ENCODE assay signal across 1 cellular context in the genomic region with DNA sequence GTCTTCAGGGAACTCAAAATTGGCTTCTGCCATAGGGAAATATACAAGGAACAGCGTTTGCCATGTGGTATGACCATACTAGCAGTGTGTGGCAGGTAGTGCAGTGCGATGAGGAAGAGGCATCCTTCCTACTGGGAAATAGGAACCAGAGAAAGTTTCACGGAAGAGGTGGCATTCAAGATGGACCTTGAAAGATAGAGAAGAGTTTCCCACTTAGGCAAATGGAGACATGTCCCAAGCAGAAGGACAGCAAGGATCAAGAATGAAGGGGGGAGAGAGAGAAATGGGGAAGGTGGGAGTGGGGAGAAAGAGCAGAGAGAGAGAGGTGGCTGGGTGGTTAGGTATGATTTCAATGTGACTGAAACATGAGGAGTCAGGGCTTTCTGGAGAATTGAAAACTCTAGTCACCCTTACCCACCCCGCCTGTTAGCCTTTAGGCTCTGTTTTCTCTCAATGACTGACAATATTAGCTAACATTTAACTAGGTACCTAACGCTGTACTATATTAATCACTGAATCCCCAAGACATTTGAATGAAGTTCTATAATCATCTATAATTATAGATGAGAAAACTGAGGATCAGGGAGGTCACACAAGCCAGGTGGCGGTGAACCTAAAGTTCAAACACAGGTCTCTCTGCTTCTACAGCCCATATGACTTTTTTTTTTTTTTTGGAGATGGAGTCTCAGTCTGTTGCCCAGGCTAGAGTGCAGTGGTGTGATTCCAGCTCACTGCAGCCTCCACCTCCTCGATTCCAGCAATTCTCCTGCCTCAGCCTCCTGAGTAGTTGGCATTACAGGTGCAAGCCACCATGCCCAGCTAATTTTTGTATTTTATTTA.
TF ChIP-seq lines count a peak whose summit lies in the region.

No MANE protein-coding gene starts in this region.

TF ChIP-seq in GM12878, 131 proteins besides CTCF, POLR2A, EP300 and RAD21:
- TF ChIP-seq, protein P1, sequence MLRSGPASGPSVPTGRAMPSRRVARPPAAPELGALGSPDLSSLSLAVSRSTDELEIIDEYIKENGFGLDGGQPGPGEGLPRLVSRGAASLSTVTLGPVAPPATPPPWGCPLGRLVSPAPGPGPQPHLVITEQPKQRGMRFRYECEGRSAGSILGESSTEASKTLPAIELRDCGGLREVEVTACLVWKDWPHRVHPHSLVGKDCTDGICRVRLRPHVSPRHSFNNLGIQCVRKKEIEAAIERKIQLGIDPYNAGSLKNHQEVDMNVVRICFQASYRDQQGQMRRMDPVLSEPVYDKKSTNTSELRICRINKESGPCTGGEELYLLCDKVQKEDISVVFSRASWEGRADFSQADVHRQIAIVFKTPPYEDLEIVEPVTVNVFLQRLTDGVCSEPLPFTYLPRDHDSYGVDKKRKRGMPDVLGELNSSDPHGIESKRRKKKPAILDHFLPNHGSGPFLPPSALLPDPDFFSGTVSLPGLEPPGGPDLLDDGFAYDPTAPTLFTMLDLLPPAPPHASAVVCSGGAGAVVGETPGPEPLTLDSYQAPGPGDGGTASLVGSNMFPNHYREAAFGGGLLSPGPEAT (IDR thresholded peaks at IDR 0.05; ENCODE audit: low read depth) = 0 out of 2 replicates have a peak, but pooled peaks have one; percentile 52
- TF ChIP-seq, protein P2, sequence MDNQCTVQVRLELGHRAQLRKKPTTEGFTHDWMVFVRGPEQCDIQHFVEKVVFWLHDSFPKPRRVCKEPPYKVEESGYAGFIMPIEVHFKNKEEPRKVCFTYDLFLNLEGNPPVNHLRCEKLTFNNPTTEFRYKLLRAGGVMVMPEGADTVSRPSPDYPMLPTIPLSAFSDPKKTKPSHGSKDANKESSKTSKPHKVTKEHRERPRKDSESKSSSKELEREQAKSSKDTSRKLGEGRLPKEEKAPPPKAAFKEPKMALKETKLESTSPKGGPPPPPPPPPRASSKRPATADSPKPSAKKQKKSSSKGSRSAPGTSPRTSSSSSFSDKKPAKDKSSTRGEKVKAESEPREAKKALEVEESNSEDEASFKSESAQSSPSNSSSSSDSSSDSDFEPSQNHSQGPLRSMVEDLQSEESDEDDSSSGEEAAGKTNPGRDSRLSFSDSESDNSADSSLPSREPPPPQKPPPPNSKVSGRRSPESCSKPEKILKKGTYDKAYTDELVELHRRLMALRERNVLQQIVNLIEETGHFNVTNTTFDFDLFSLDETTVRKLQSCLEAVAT (IDR thresholded peaks at IDR 0.05) = peak; percentile 69; the same call in 1 of the 2 replicates
- TF ChIP-seq NR2C1 (IDR thresholded peaks at IDR 0.05) = 0 out of 2 replicates have a peak, but pooled peaks have one; percentile 5
- TF ChIP-seq ZBED1 (IDR thresholded peaks at IDR 0.05; ENCODE audit: borderline replicate concordance) = no peak
- TF ChIP-seq IKZF2 (IDR thresholded peaks at IDR 0.05) = peak; percentile 37 to 59; a peak in 3 of 4 replicates
- peak; percentile 89; the same call in 1 of the 2 replicates for TF ChIP-seq HDGF (IDR thresholded peaks at IDR 0.05)
- no peak for TF ChIP-seq TAF1 (IDR thresholded peaks at IDR 0.05; ENCODE audit: borderline replicate concordance, low read depth, low read length)
- TF ChIP-seq NBN (IDR thresholded peaks at IDR 0.05) = 0 out of 2 replicates have a peak, but pooled peaks have one; percentile 29
- TF ChIP-seq BHLHE40 (IDR thresholded peaks at IDR 0.05; ENCODE audit: borderline replicate concordance in 1 of 2, low read depth in 2 of 2, low read length in 1 of 2) = no peak
- 0 out of 2 replicates have a peak, but pooled peaks have one; percentile 14 for TF ChIP-seq ATF7 (IDR thresholded peaks at IDR 0.05; ENCODE audit: low read depth)
- 0 out of 2 replicates have a peak, but pooled peaks have one; percentile 10 for TF ChIP-seq BCL11A (IDR thresholded peaks at IDR 0.05; ENCODE audit: low read depth, low read length)
- TF ChIP-seq YBX1 (IDR thresholded peaks at IDR 0.05) = no peak
- TF ChIP-seq IKZF1 (conservative IDR thresholded peaks at IDR 0.05) = peak; percentile 63; the same call in 1 of the 2 replicates
- TF ChIP-seq ZNF687 (IDR thresholded peaks at IDR 0.05) = peak; percentile 55
- TF ChIP-seq RUNX3 (IDR thresholded peaks at IDR 0.05; ENCODE audit: low read length) = 0 out of 2 replicates have a peak, but pooled peaks have one; percentile 7
- TF ChIP-seq NR2F1 (conservative IDR thresholded peaks at IDR 0.05) = peak; percentile 71
- TF ChIP-seq MTA2 (IDR thresholded peaks at IDR 0.05; ENCODE audit: low read depth) = 0 out of 2 replicates have a peak, but pooled peaks have one; percentile 16
- TF ChIP-seq ZNF384 (IDR thresholded peaks at IDR 0.05; ENCODE audit: borderline replicate concordance, low read depth, low read length) = peak; percentile 76; the same call in 1 of the 2 replicates
